8 cellular contexts compared by ENCODE assay signal in genomic region chr14:49766839-49767238, GRCh38. TPM values are rescaled to one million over a fixed set of nuclear protein-coding genes. Genes with fewer than 3 reads are reported as not detected.
A peak's percentile ranks its signal among the peaks of the same experiment; 100 is the strongest.
DNase-seq lines count a peak whose midpoint lies in the region; ATAC-seq, FAIRE-seq and TF ChIP-seq lines count a peak whose summit lies in the region.

No MANE protein-coding gene starts in this region.

- TF ChIP-seq POLR2A in HepG2 (IDR thresholded peaks at IDR 0.05; ENCODE audit: insufficient read depth in 1 of 2, low read depth in 2 of 2, low read length in 2 of 2): no peak
- TF ChIP-seq POLR2A in tibial nerve (IDR thresholded peaks at IDR 0.05): no peak

- intact Hi-C loops in HepG2 (cut with micrococcal nuclease; ENCODE audit: unreplicated experiment): no loop called here

- CTCF ChIA-PET in HepG2 (lab: Yijun Ruan, JAX; ENCODE audit: low intra/inter-chr PET ratio, low total read pairs): no interaction called here

- H3K9ac ChIP-seq in HUES48 (ENCODE audit: low read depth, low read length) (peak overlapping the region; percentile 98; the same call in 1 of the 2 replicates), HepG2 (ENCODE audit: insufficient read depth, low read depth, low read length) (peak overlapping the region; percentile 98)

- no peak for DNase-seq in astrocyte of the spinal cord (ENCODE audit: low read depth, low spot score)
- no peak for DNase-seq in HepG2 (ENCODE audit: low spot score)
- no peak for DNase-seq in tibial nerve (ENCODE audit: low spot score in 2 of 2)
- no peak for DNase-seq in SKM-1 (lab: John Stamatoyannopoulos, UW; ENCODE audit: unreplicated experiment)
- DNase-seq in NCI-H226: no peak

- peak overlapping the region; percentile 99 for H3K4me2 ChIP-seq in HepG2 (ENCODE audit: low read depth, low read length)

- FAIRE-seq in HepG2 (lab: Jason Lieb, UNC): no peak

- no peak for TF ChIP-seq EP300 in HepG2 (IDR thresholded peaks at IDR 0.05; ENCODE audit: low read depth in 2 of 2, low read length in 2 of 2)
- no peak for TF ChIP-seq EP300 in HepG2 (CRISPR knock-in tag; IDR thresholded peaks at IDR 0.05; ENCODE audit: borderline replicate concordance)
- no peak for TF ChIP-seq EP300 in tibial nerve (IDR thresholded peaks at IDR 0.05)

- H3K79me2 ChIP-seq in ACC112 (ENCODE audit: control insufficient read depth, insufficient read depth, low read length, unreplicated experiment) (peaks cover 32% of the 10 kb centered on the region), HepG2 (ENCODE audit: insufficient read depth, low read length) (peaks cover 33% of the 10 kb centered on the region)

- TF ChIP-seq CTCF in astrocyte of the spinal cord (IDR thresholded peaks at IDR 0.05; ENCODE audit: low read depth, low read length): no peak
- no peak for TF ChIP-seq CTCF in HepG2 (CRISPR knock-in tag; IDR thresholded peaks at IDR 0.05)
- TF ChIP-seq CTCF in tibial nerve (IDR thresholded peaks at IDR 0.05): no peak

- H3K4me1 ChIP-seq in ACC112 (ENCODE audit: control insufficient read depth, insufficient read depth, low read length, unreplicated experiment) (peaks cover 21% of the 10 kb centered on the region), HUES48 (ENCODE audit: control insufficient read depth, insufficient read depth, low read length) (peaks cover 8% of the 10 kb centered on the region; the same call in 1 of the 2 replicates), HepG2 (ENCODE audit: insufficient read depth, low read length) (peaks cover 47% of the 10 kb centered on the region), tibial nerve (peaks cover 0 to 36% (median 29%) of the 10 kb centered on the region in 4 donors)

- in situ Hi-C loops in astrocyte of the spinal cord (cut with HindIII; ENCODE audit: low sequenced_read_pairs): no loop called here
- in situ Hi-C loops in HepG2 (cut with HindIII; ENCODE audit: extremely low pct_ligation_motif_present, low pct_unique_long_range_greater_than_20kb): loop anchor here (5.0 to 10.0 kb wide), 2 partner anchors 72 to 135 kb away; partner anchors contain the start of gene KLHDC1

- BruUV-seq in HepG2 (replicated peaks; lab: Mats Ljungman, UMichigan): no TSS peak

- ATAC-seq in HepG2 (no peak), GM21515 (IDR thresholded peaks at IDR 0.05; ENCODE audit: unreplicated experiment) (no peak)

- peak overlapping the region; percentile 87 for H2AFZ ChIP-seq in ACC112 (ENCODE audit: low read length, unreplicated experiment)
- H2AFZ ChIP-seq in HepG2 (ENCODE audit: low read length): no peak overlapping the region

- H3K9me3 ChIP-seq in HUES48 (ENCODE audit: control insufficient read depth, insufficient read depth, low read length) (no peaks in the 10 kb centered on the region), HepG2 (ENCODE audit: low read length) (no peaks in the 10 kb centered on the region), tibial nerve (no peaks in the 10 kb centered on the region)

- H3K4me3 ChIP-seq in ACC112 (ENCODE audit: low read depth, low read length) (peak overlapping the region; percentile 98), HUES48 (ENCODE audit: low read depth, low read length) (peak overlapping the region; percentile 98), astrocyte of the spinal cord (ENCODE audit: low read depth, low read length) (peak overlapping the region; percentile 87), HepG2 (replicated peaks in 1 of 3; ENCODE audit: insufficient read depth in 1 of 3, low read depth in 2 of 3, low read length in 3 of 3) (peak overlapping the region; percentile 52 to 99 (median 94)), tibial nerve (peak overlapping the region; percentile 61 to 98 (median 85))

- TF ChIP-seq RAD21 in HepG2 (CRISPR knock-in tag; IDR thresholded peaks at IDR 0.05): no peak

- no peaks in the 10 kb centered on the region for H3K27me3 ChIP-seq in ACC112 (ENCODE audit: insufficient read depth, low read length)
- no peaks in the 10 kb centered on the region for H3K27me3 ChIP-seq in HUES48 (ENCODE audit: control insufficient read depth, insufficient read depth, low read length)
- H3K27me3 ChIP-seq in HepG2 (ENCODE audit: control insufficient read depth in 1 of 2, insufficient read depth in 2 of 2, low read length in 2 of 2): no peaks in the 10 kb centered on the region; a peak in 1 of 5 replicates
- no peaks in the 10 kb centered on the region for H3K27me3 ChIP-seq in tibial nerve

- POLR2A ChIA-PET in HepG2 (lab: Yijun Ruan, JAX): interaction anchor here (0.8 to 6.5 kb wide), 15 partner anchors 15 to 180 kb away, joined by 3 to 76 read pairs (median 10); partner anchors contain the start of genes DNAAF2, KLHDC1, LRR1 and MGAT2

- peak overlapping the region; percentile 90 for H3K27ac ChIP-seq in ACC112 (ENCODE audit: low read depth, low read length)
- peak overlapping the region; percentile 99 for H3K27ac ChIP-seq in HUES48 (ENCODE audit: low read depth, low read length)
- H3K27ac ChIP-seq in HepG2 (ENCODE audit: extremely low read length, insufficient read depth, low read length): peak overlapping the region; percentile 99
- H3K27ac ChIP-seq in tibial nerve: peak overlapping the region; percentile 91 to 99 (median 96)

- H3K36me3 ChIP-seq in ACC112 (ENCODE audit: insufficient read depth, low read length): no peaks in the 10 kb centered on the region
- no peaks in the 10 kb centered on the region; the same call in 1 of the 2 replicates for H3K36me3 ChIP-seq in HUES48 (ENCODE audit: control insufficient read depth, insufficient read depth, low read length)
- H3K36me3 ChIP-seq in HepG2 (replicated peaks in 1 of 2; ENCODE audit: control insufficient read depth in 1 of 2, insufficient read depth in 2 of 2, low read length in 2 of 2): no peaks in the 10 kb centered on the region
- H3K36me3 ChIP-seq in tibial nerve: peaks cover 0 to 24% (median 0%) of the 10 kb centered on the region in 3 donors

- 68% methylated on average over 10 of the region's 10 CpGs for WGBS in HepG2 (ENCODE audit: low lambda C conversion rate)
- WGBS in tibial nerve, 2 donors: 91 to 93% methylated on average over 10 of the region's 10 CpGs

- H4K20me1 ChIP-seq in HepG2 (ENCODE audit: insufficient read depth, low read length): no peaks in the 10 kb centered on the region

TF ChIP-seq in HepG2, 621 proteins besides CTCF, POLR2A, EP300 and RAD21:
- TF ChIP-seq KMT2B (CRISPR knock-in tag; IDR thresholded peaks at IDR 0.05) (no peak), SOX6 (IDR thresholded peaks at IDR 0.05) (no peak), SOX6 (CRISPR knock-in tag; IDR thresholded peaks at IDR 0.05) (no peak), BRD4 (CRISPR knock-in tag; IDR thresholded peaks at IDR 0.05) (no peak), ETV5 (CRISPR knock-in tag; IDR thresholded peaks at IDR 0.05; ENCODE audit: borderline replicate concordance) (no peak), DBP (CRISPR knock-in tag; IDR thresholded peaks at IDR 0.05; ENCODE audit: not compliant biosample characterization) (no peak), ZC3H4 (CRISPR knock-in tag; IDR thresholded peaks at IDR 0.05; ENCODE audit: borderline replicate concordance) (peak; percentile 43; the same call in 1 of the 2 replicates), ZKSCAN5 (CRISPR knock-in tag; IDR thresholded peaks at IDR 0.05) (no peak)

RNA-seq across cellular contexts. Expression of gene KLHDC2, which starts 1.1 kb away (rescaled TPM):
- 80.3 and 95.5 TPM in 2 replicates for total RNA-seq in HepG2 (2016; rRNA removed; fragmentation: Illumina TruSeq; extraction: Trizol)
- 41.2 and 54.6 TPM in 2 replicates for total RNA-seq in HepG2 (2016; cell fraction: cytosol; rRNA removed; fragmentation: Illumina TruSeq; extraction: Trizol; ENCODE audit: low read depth)
- 84.5 and 96.7 TPM in 2 replicates for total RNA-seq in HepG2 (2016; cell fraction: insoluble cytoplasmic fraction; rRNA removed; fragmentation: Illumina TruSeq; extraction: Trizol)
- 76.7 and 86.6 TPM in 2 replicates for total RNA-seq in HepG2 (2016; cell fraction: membrane; rRNA removed; fragmentation: Illumina TruSeq; extraction: Trizol)
- 92.2 and 109 TPM in 2 replicates for total RNA-seq in HepG2 (2016; cell fraction: nucleus; rRNA removed; fragmentation: Illumina TruSeq; extraction: Trizol)
- polyA plus RNA-seq in HepG2 (2011; rRNA removed): 139 and 170 TPM in 2 replicates
- polyA plus RNA-seq in HepG2 (2011; cell fraction: cytosol; rRNA removed): 50.6 and 65.9 TPM in 2 replicates
- 291 and 350 TPM in 2 replicates for polyA plus RNA-seq in HepG2 (2011; cell fraction: nucleus; rRNA removed)
- 96.1 and 115 TPM in 2 replicates for polyA plus RNA-seq in HepG2 (2012)
- 26.0 and 31.8 TPM in 2 replicates for polyA plus RNA-seq in HepG2 (2016; cell fraction: cytosol; fragmentation: Illumina TruSeq; extraction: Trizol; ENCODE audit: low read depth)
- 64.1 and 66.6 TPM in 2 replicates for polyA plus RNA-seq in HepG2 (2016; cell fraction: insoluble cytoplasmic fraction; fragmentation: Illumina TruSeq; extraction: Trizol; ENCODE audit: low read depth)
- polyA plus RNA-seq in HepG2 (2016; cell fraction: membrane; fragmentation: Illumina TruSeq; extraction: Trizol; ENCODE audit: low read depth): 40.0 and 41.5 TPM in 2 replicates
- 142 and 145 TPM in 2 replicates for polyA plus RNA-seq in HepG2 (2016; cell fraction: nucleus; fragmentation: Illumina TruSeq; extraction: Trizol; ENCODE audit: insufficient read depth, low read depth)
- polyA minus RNA-seq in HepG2 (2011; rRNA and poly(A)+ RNA removed; ENCODE audit: low replicate concordance): 34.2 and 92.1 TPM in 2 replicates
- 41.9 and 43.5 TPM in 2 replicates for polyA minus RNA-seq in HepG2 (2011; cell fraction: cytosol; rRNA and poly(A)+ RNA removed)
- 188 and 199 TPM in 2 replicates for polyA minus RNA-seq in HepG2 (2011; cell fraction: nucleus; rRNA and poly(A)+ RNA removed)
- 10 to 100 TPM; 38.4 to 74.3 (median 66.2) TPM for total RNA-seq in tibial nerve
